Comparison of ENCODE assay signal across 22 cellular contexts in genomic region chr14:36243183-36243582, GRCh38.
"Had no signal": no experiment of that assay in that cellular context is flagged by ENCODE, and none has a peak within 500 bp of the region (broad histone marks: within the 10 kb centered on the region; RNA-seq: fewer than 3 reads in every experiment).

No MANE protein-coding gene starts in this region.

- H3K4me3 ChIP-seq: colonic mucosa, esophagus squamous epithelium, psoas muscle, sigmoid colon, spleen, testis, tibial nerve, vagina had no signal

- H3K9me3 ChIP-seq: colonic mucosa, esophagus squamous epithelium, psoas muscle, sigmoid colon, spleen, testis, vagina had no signal

- DNase-seq: colonic mucosa; effector memory CD4-positive, alpha-beta T cell; erythroblast; esophagus squamous epithelium; foreskin melanocyte; hypothalamus; mammary epithelial cell; naive thymus-derived CD8-positive, alpha-beta T cell; nephron progenitor cell; nucleus accumbens; psoas muscle; right cardiac atrium; sigmoid colon; spleen; stimulated activated CD4-positive, alpha-beta T cell treated with anti-CD3 and anti-CD28 coated beads, Interleukin-4, amount 100 ng/mL, for 4 hours; stimulated activated naive CD8-positive, alpha-beta T cell treated with anti-CD3 and anti-CD28 coated beads, Interleukin-15, Interleukin-2, amounts not matched to agents 100 U/mL and 50 U/mL, for 24 hours; substantia nigra; testis had no signal

- H3K27ac Mint-ChIP-seq: dendritic cell treated with granulocyte-macrophage colony-stimulating factor and Interleukin-4, amounts not matched to agents 40 ng/mL and 50 ng/mL, for 4 days; naive thymus-derived CD8-positive, alpha-beta T cell; nephron progenitor cell; stimulated activated memory B cell treated with anti-CD40 and anti-IgM and Interleukin-4, amounts not matched to agents 10 μg/mL and 1 μg/mL and 100 μg/mL, for 72 hours had no signal

- H3K9me3 Mint-ChIP-seq: dendritic cell treated with granulocyte-macrophage colony-stimulating factor and Interleukin-4, amounts not matched to agents 40 ng/mL and 50 ng/mL, for 4 days; nephron progenitor cell had no signal

- H3K36me3 Mint-ChIP-seq: naive thymus-derived CD8-positive, alpha-beta T cell; stimulated activated memory B cell treated with anti-CD40 and anti-IgM and Interleukin-4, amounts not matched to agents 10 μg/mL and 1 μg/mL and 100 μg/mL, for 72 hours had no signal

- H3K4me3 Mint-ChIP-seq: dendritic cell treated with granulocyte-macrophage colony-stimulating factor and Interleukin-4, amounts not matched to agents 40 ng/mL and 50 ng/mL, for 4 days; naive thymus-derived CD8-positive, alpha-beta T cell; nephron progenitor cell; stimulated activated memory B cell treated with anti-CD40 and anti-IgM and Interleukin-4, amounts not matched to agents 10 μg/mL and 1 μg/mL and 100 μg/mL, for 72 hours had no signal

- ATAC-seq: naive thymus-derived CD8-positive, alpha-beta T cell; psoas muscle; right cardiac atrium; stimulated activated memory B cell treated with anti-CD40 and anti-IgM and Interleukin-4, amounts not matched to agents 10 μg/mL and 1 μg/mL and 100 μg/mL, for 72 hours; stimulated activated naive CD8-positive, alpha-beta T cell treated with anti-CD3 and anti-CD28 coated beads, Interleukin-15, Interleukin-2, amounts not matched to agents 100 U/mL and 50 U/mL, for 24 hours had no signal

- H3K36me3 ChIP-seq: colonic mucosa, esophagus squamous epithelium, sigmoid colon, spleen, tibial nerve, vagina had no signal

- H3K27me3 ChIP-seq: colonic mucosa, esophagus squamous epithelium, testis, tibial nerve, vagina had no signal

- H3K4me1 Mint-ChIP-seq: naive thymus-derived CD8-positive, alpha-beta T cell; stimulated activated memory B cell treated with anti-CD40 and anti-IgM and Interleukin-4, amounts not matched to agents 10 μg/mL and 1 μg/mL and 100 μg/mL, for 72 hours had no signal

- H3K27ac ChIP-seq: colonic mucosa, esophagus squamous epithelium, psoas muscle, sigmoid colon, spleen, testis, tibial nerve, vagina had no signal

- H3K4me1 ChIP-seq: colonic mucosa, psoas muscle, sigmoid colon, spleen, testis, tibial nerve, vagina had no signal
